8 cellular contexts compared by ENCODE assay signal in genomic region chr17:79970576-79971068, GRCh38.
DNase-seq lines count a peak whose midpoint lies in the region; ATAC-seq, FAIRE-seq and TF ChIP-seq lines count a peak whose summit lies in the region.

No MANE protein-coding gene starts in this region.

- DNase-seq in cardiac muscle cell (ENCODE audit: low read depth in 1 of 2, low spot score in 1 of 2) (peak; percentile 52 to 82), right atrium auricular region (ENCODE audit: low spot score) (no peak), NCI-H774 (lab: John Stamatoyannopoulos, UW) (peak; percentile 45), adrenal gland (peak in 6 of 7 donors; percentile 51 to 81 (median 69)), keratinocyte (ENCODE audit: low read depth, low spot score) (no peak), GOT3 (lab: John Stamatoyannopoulos, UW) (no peak)

- H3K36me3 ChIP-seq in cardiac muscle cell (no peaks in the 10 kb centered on the region), right atrium auricular region (no peaks in the 10 kb centered on the region), adrenal gland (replicated peaks in 1 of 2) (peaks cover 0 to 15% of the 10 kb centered on the region in 2 donors), keratinocyte (ENCODE audit: control insufficient read depth in 2 of 2, extremely low read depth in 1 of 2, insufficient read depth in 2 of 2, low read length in 2 of 2) (no peaks in the 10 kb centered on the region)

- dilution Hi-C loops in keratinocyte (cut with MboI; ENCODE audit: extremely low pct_ligation_motif_present, low sequenced_read_pairs) = no loop called here

- 42 to 48% (median 46%) methylated on average over 10 of the region's 10 CpGs for WGBS in adrenal gland, 4 donors

- peak; percentile 49 for TF ChIP-seq CTCF in cardiac muscle cell (IDR thresholded peaks at IDR 0.05; ENCODE audit: low read depth, low read length)
- TF ChIP-seq CTCF in right atrium auricular region (IDR thresholded peaks at IDR 0.05) = peak in 1 of 2 donors; percentile 61
- TF ChIP-seq CTCF in adrenal gland (IDR thresholded peaks at IDR 0.05) = peak; percentile 38 to 75 (median 54)
- TF ChIP-seq CTCF in keratinocyte (optimal IDR thresholded peaks at IDR 0.05 in 1 of 3, IDR thresholded peaks at IDR 0.05 in 1 of 3, conservative IDR thresholded peaks at IDR 0.05 in 1 of 3; ENCODE audit: extremely low read depth in 1 of 3, insufficient read depth in 2 of 3, low read length in 3 of 3) = peak; percentile 24 to 48 (median 31)

- H3K79me2 ChIP-seq in keratinocyte (ENCODE audit: control insufficient read depth, insufficient read depth, low read length) = no peaks in the 10 kb centered on the region

- no peaks in the 10 kb centered on the region for H3K27me3 ChIP-seq in cardiac muscle cell
- no peaks in the 10 kb centered on the region for H3K27me3 ChIP-seq in right atrium auricular region
- H3K27me3 ChIP-seq in adrenal gland = no peaks in the 10 kb centered on the region
- H3K27me3 ChIP-seq in keratinocyte (ENCODE audit: control insufficient read depth, extremely low read depth, insufficient read depth, low read length) = no peaks in the 10 kb centered on the region

- H3K4me2 ChIP-seq in keratinocyte (ENCODE audit: control insufficient read depth, extremely low read depth, insufficient read depth, low read depth, low read length) = peak overlapping the region; percentile 42

- H3K4me3 ChIP-seq in cardiac muscle cell (no peak overlapping the region), right atrium auricular region (no peak overlapping the region), adrenal gland (no peak overlapping the region), keratinocyte (ENCODE audit: control insufficient read depth in 2 of 3, extremely low read depth in 1 of 3, insufficient read depth in 2 of 3, low read depth in 1 of 3, low read length in 3 of 3) (no peak overlapping the region)

- no peak overlapping the region for H2AFZ ChIP-seq in keratinocyte (ENCODE audit: control insufficient read depth, low read length)

- H3K9ac ChIP-seq in keratinocyte (ENCODE audit: control insufficient read depth, extremely low read depth, insufficient read depth, low read length) = peak overlapping the region; percentile 24

- no peak for FAIRE-seq in keratinocyte (lab: Jason Lieb, UNC)

- intact Hi-C loops in adrenal gland (cut with DNase I) = loop anchor here in 1 of 2 donors (10.0 kb wide), 1 partner anchor 126 kb away; no protein-coding TSS in a partner anchor

- ATAC-seq in GM19328 (IDR thresholded peaks at IDR 0.05; ENCODE audit: unreplicated experiment) = no peak
- ATAC-seq in HG03460 (IDR thresholded peaks at IDR 0.05; ENCODE audit: unreplicated experiment) = no peak

- H3K4me1 ChIP-seq in cardiac muscle cell (ENCODE audit: low read depth) (no peaks in the 10 kb centered on the region), right atrium auricular region (no peaks in the 10 kb centered on the region), adrenal gland (replicated peaks in 1 of 2) (no peaks in the 10 kb centered on the region), keratinocyte (ENCODE audit: control insufficient read depth, extremely low read depth, insufficient read depth, low read length) (peaks cover 7% of the 10 kb centered on the region)

- TF ChIP-seq POLR2A in adrenal gland (IDR thresholded peaks at IDR 0.05) = no peak

- no peaks in the 10 kb centered on the region for H3K9me1 ChIP-seq in keratinocyte (ENCODE audit: control insufficient read depth, extremely low read depth, insufficient read depth, low read length)

- H3K27ac ChIP-seq in cardiac muscle cell = no peak overlapping the region
- no peak overlapping the region for H3K27ac ChIP-seq in right atrium auricular region
- H3K27ac ChIP-seq in adrenal gland = no peak overlapping the region
- peak overlapping the region; percentile 40 for H3K27ac ChIP-seq in keratinocyte (ENCODE audit: control insufficient read depth, insufficient read depth, low read length)

- H3K9me3 ChIP-seq in cardiac muscle cell (ENCODE audit: low read depth) = no peaks in the 10 kb centered on the region
- no peaks in the 10 kb centered on the region for H3K9me3 ChIP-seq in right atrium auricular region
- peaks cover 0 to 5% (median 0%) of the 10 kb centered on the region in 3 donors for H3K9me3 ChIP-seq in adrenal gland (replicated peaks in 1 of 3)
- no peaks in the 10 kb centered on the region for H3K9me3 ChIP-seq in keratinocyte (ENCODE audit: control insufficient read depth, low read depth, low read length)

- no peaks in the 10 kb centered on the region for H4K20me1 ChIP-seq in keratinocyte (ENCODE audit: control insufficient read depth, extremely low read depth, insufficient read depth, low read length)

Comparison
In these comparisons a context has a peak if more than half of its experiments do, and no peak if none do; other contexts are left out.
1. DNase-seq: peak in cardiac muscle cell (2 of 2), NCI-H774 (single experiment) and adrenal gland (6 of 7); none in right atrium auricular region (single experiment), keratinocyte (single experiment) and GOT3 (single experiment).